8 cellular contexts compared by ENCODE assay signal in genomic region chr16:3718019-3718391, GRCh38. TPM values are rescaled to one million over a fixed set of nuclear protein-coding genes. Genes with fewer than 3 reads are reported as not detected.
DNase-seq lines count a peak whose midpoint lies in the region; ATAC-seq and TF ChIP-seq lines count a peak whose summit lies in the region.

No MANE protein-coding gene starts in this region.

- ATAC-seq in lower lobe of right lung, result no peak
- ATAC-seq in upper lobe of left lung (ENCODE audit: low FRiP score in 2 of 2), result no peak
- ATAC-seq in GM18520 (IDR thresholded peaks at IDR 0.05; ENCODE audit: unreplicated experiment), result no peak

- H3K9me3 ChIP-seq in lower lobe of right lung (no peaks in the 10 kb centered on the region), upper lobe of left lung (no peaks in the 10 kb centered on the region)

- WGBS in upper lobe of left lung, 2 donors, result 29 to 31% methylated on average over 5 of the region's 5 CpGs

- H3K27me3 Mint-ChIP-seq in activated naive CD4-positive, alpha-beta T cell treated with anti-CD3 and anti-CD28 coated beads, Interleukin-2, amount 10 ng/mL, durations not matched to agents 7 days and 5 days, result no peaks in the 10 kb centered on the region

- no peaks in the 10 kb centered on the region for H3K27me3 ChIP-seq in lower lobe of right lung (ENCODE audit: low read depth)
- H3K27me3 ChIP-seq in upper lobe of left lung, result no peaks in the 10 kb centered on the region

- H3K27ac ChIP-seq in lower lobe of right lung, result peak overlapping the region; percentile 97
- H3K27ac ChIP-seq in upper lobe of left lung, result peak overlapping the region; percentile 86 to 92 (median 90)

- peaks cover 37% of the 10 kb centered on the region for H3K4me1 Mint-ChIP-seq in activated naive CD4-positive, alpha-beta T cell treated with anti-CD3 and anti-CD28 coated beads, Interleukin-2, amount 10 ng/mL, durations not matched to agents 7 days and 5 days

- in situ Hi-C loops in astrocyte of the spinal cord (cut with HindIII; ENCODE audit: low sequenced_read_pairs), result no loop called here

- peak overlapping the region; percentile 92 for H3K4me3 Mint-ChIP-seq in activated naive CD4-positive, alpha-beta T cell treated with anti-CD3 and anti-CD28 coated beads, Interleukin-2, amount 10 ng/mL, durations not matched to agents 7 days and 5 days

- CTCF ChIA-PET in activated naive CD4-positive, alpha-beta T cell treated with anti-CD3 and anti-CD28 coated beads, Interleukin-2, amount 10 ng/mL, durations not matched to agents 7 days and 5 days (lab: Charles Lee), result no interaction called here

- no peak for DNase-seq in activated naive CD4-positive, alpha-beta T cell treated with anti-CD3 and anti-CD28 coated beads, Interleukin-2, amount 10 ng/mL, durations not matched to agents 7 days and 5 days
- DNase-seq in activated naive CD4-positive, alpha-beta T cell treated with anti-CD3 and anti-CD28 coated beads, Interleukin-2, amount 50 U/mL, for 16 hours, result no peak
- peak; percentile 8 for DNase-seq in astrocyte of the spinal cord (ENCODE audit: low read depth, low spot score)
- DNase-seq in lower lobe of right lung, result no peak
- no peak for DNase-seq in upper lobe of left lung
- no peak for DNase-seq in SW 1271 (lab: John Stamatoyannopoulos, UW)
- DNase-seq in posterior cingulate gyrus, result no peak

- H3K27ac Mint-ChIP-seq in activated naive CD4-positive, alpha-beta T cell treated with anti-CD3 and anti-CD28 coated beads, Interleukin-2, amount 10 ng/mL, durations not matched to agents 7 days and 5 days, result peak overlapping the region; percentile 90

- H3K4me3 ChIP-seq in astrocyte of the spinal cord (ENCODE audit: low read depth, low read length) (peak overlapping the region; percentile 96), lower lobe of right lung (peak overlapping the region; percentile 99), upper lobe of left lung (peak overlapping the region; percentile 64 to 98 (median 88))

- intact Hi-C loops in lower lobe of right lung (cut with DNase I) (no loop called here), posterior cingulate gyrus (cut with DNase I) (no loop called here)

- no peak for TF ChIP-seq EP300 in upper lobe of left lung (IDR thresholded peaks at IDR 0.05)

- H3K4me1 ChIP-seq in lower lobe of right lung, result peaks cover 17% of the 10 kb centered on the region
- peaks cover 11 to 18% (median 14%) of the 10 kb centered on the region in 4 donors for H3K4me1 ChIP-seq in upper lobe of left lung

- no peak for TF ChIP-seq CTCF in astrocyte of the spinal cord (IDR thresholded peaks at IDR 0.05; ENCODE audit: low read depth, low read length)
- TF ChIP-seq CTCF in lower lobe of right lung (IDR thresholded peaks at IDR 0.05), result no peak
- TF ChIP-seq CTCF in upper lobe of left lung (IDR thresholded peaks at IDR 0.05), result no peak

- H3K36me3 Mint-ChIP-seq in activated naive CD4-positive, alpha-beta T cell treated with anti-CD3 and anti-CD28 coated beads, Interleukin-2, amount 10 ng/mL, durations not matched to agents 7 days and 5 days, result peaks cover 16% of the 10 kb centered on the region

- H3K36me3 ChIP-seq in lower lobe of right lung (no peaks in the 10 kb centered on the region), upper lobe of left lung (no peaks in the 10 kb centered on the region)

- no peaks in the 10 kb centered on the region for H3K9me3 Mint-ChIP-seq in activated naive CD4-positive, alpha-beta T cell treated with anti-CD3 and anti-CD28 coated beads, Interleukin-2, amount 10 ng/mL, durations not matched to agents 7 days and 5 days

- no peak for TF ChIP-seq POLR2A in upper lobe of left lung (IDR thresholded peaks at IDR 0.05)

RNA-seq across cellular contexts. Expression of gene TRAP1, which starts 0.7 kb away (rescaled TPM):
- total RNA-seq in lower lobe of right lung, result 51.8 TPM
- 10 to 100 TPM; 48.0 to 81.7 (median 55.0) TPM for total RNA-seq in upper lobe of left lung
